8 cellular contexts compared by ENCODE assay signal in the genomic region with DNA sequence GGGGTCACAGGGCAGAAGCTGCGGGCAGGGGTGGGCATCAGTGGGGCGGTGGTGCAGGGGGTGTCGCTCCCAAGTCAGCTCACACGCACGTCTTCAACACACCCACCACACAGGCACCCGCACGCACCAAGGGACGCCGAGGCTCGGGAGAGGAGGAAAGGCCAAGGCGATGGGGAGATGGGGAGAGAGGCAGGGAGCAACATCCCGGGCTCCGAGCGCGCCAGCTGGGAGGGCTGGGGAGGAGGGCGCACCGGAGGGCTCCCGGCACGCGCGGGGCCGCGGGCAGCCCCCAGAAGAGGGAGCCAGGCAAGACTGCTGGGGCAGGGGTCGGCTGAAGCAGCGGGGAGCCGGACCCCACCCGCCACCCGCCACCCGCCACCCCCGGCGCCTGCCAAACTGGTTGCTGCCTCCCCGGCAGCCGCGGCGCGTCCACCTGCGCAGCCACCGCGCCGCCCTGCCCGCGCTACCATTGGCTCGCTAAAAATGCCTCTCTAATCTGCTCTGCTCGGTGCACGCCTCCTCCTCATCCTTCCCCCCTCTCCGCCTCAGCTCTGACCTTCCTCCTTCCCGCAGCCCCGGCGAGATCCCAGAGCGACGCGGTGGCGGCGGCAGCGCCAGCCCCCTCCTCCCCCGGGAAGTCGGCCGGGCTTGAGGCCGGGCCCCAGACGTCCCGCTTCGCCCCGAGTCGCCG. TPM values are rescaled to one million over a fixed set of nuclear protein-coding genes. Genes with fewer than 3 reads are reported as not detected.
DNase-seq lines count a peak whose midpoint lies in the region; ATAC-seq, FAIRE-seq and TF ChIP-seq lines count a peak whose summit lies in the region.

PACSIN1 (plus strand) TSS at position 526 of the 691 bp plus-strand sequence. CDS start 60,230 bp downstream, outside the sequence.

- DNase-seq in activated CD4-positive, alpha-beta T cell treated with anti-CD3 and anti-CD28 coated beads for 36 hours = peak; percentile 37
- no peak for DNase-seq in activated CD4-positive, alpha-beta T cell treated with anti-CD3 and anti-CD28 coated beads for 4 hours
- DNase-seq in NCI-H748 treated with DMSO at 0.1 percent for 48 hours (lab: John Stamatoyannopoulos, UW) = peak; percentile 63
- no peak for DNase-seq in chondrocyte (ENCODE audit: low spot score)
- no peak for DNase-seq in foreskin melanocyte
- DNase-seq in LoVo (ENCODE audit: low spot score) = no peak
- DNase-seq in RCC 7860 (ENCODE audit: low spot score) = no peak

- peaks cover 10% of the 10 kb centered on the region for H3K4me1 ChIP-seq in mesodermal cell (ENCODE audit: control insufficient read depth, insufficient read depth, low read length, poor library complexity, severe bottlenecking)

- H3K4me3 ChIP-seq in mesodermal cell (ENCODE audit: extremely low read depth, insufficient read depth, low read length, poor library complexity, severe bottlenecking) = peak within 1 kb of the TSS; percentile 30

- no peak for TF ChIP-seq CTCF in chondrocyte (IDR thresholded peaks at IDR 0.05)

- no peaks in the 10 kb centered on the region for H3K36me3 Mint-ChIP-seq in activated CD4-positive, alpha-beta T cell treated with anti-CD3 and anti-CD28 coated beads for 36 hours (ENCODE audit: low read depth)
- no peaks in the 10 kb centered on the region for H3K36me3 Mint-ChIP-seq in chondrocyte (ENCODE audit: low read depth)

- no peaks in the 10 kb centered on the region for H3K9me3 Mint-ChIP-seq in activated CD4-positive, alpha-beta T cell treated with anti-CD3 and anti-CD28 coated beads for 36 hours (ENCODE audit: low read depth)
- no peaks in the 10 kb centered on the region for H3K9me3 Mint-ChIP-seq in chondrocyte (ENCODE audit: low read depth)

- intact Hi-C loops in activated CD4-positive, alpha-beta T cell treated with anti-CD3 and anti-CD28 coated beads for 36 hours (cut with DNase I, micrococcal nuclease) = no loop called here

- H3K27ac Mint-ChIP-seq in activated CD4-positive, alpha-beta T cell treated with anti-CD3 and anti-CD28 coated beads for 36 hours = no peak within 1 kb of the TSS
- no peak within 1 kb of the TSS for H3K27ac Mint-ChIP-seq in chondrocyte (ENCODE audit: unreplicated experiment)

- H3K9me3 ChIP-seq in mesodermal cell (ENCODE audit: control insufficient read depth, low read length) = no peaks in the 10 kb centered on the region

- POLR2A ChIA-PET in activated CD4-positive, alpha-beta T cell treated with anti-CD3 and anti-CD28 coated beads for 36 hours (lab: Charles Lee) = no interaction called here

- peaks cover 15% of the 10 kb centered on the region for H3K27me3 Mint-ChIP-seq in activated CD4-positive, alpha-beta T cell treated with anti-CD3 and anti-CD28 coated beads for 36 hours
- peaks cover 14% of the 10 kb centered on the region for H3K27me3 Mint-ChIP-seq in chondrocyte (ENCODE audit: low read depth)

- WGBS in mesodermal cell (ENCODE audit: insufficient coverage in 2 of 2), 2 experiments = 0 to 2% methylated on average over 22 to 29 of the region's 65 CpGs

- H3K4me3 Mint-ChIP-seq in activated CD4-positive, alpha-beta T cell treated with anti-CD3 and anti-CD28 coated beads for 36 hours = peak within 1 kb of the TSS; percentile 53
- H3K4me3 Mint-ChIP-seq in chondrocyte (ENCODE audit: unreplicated experiment) = peak within 1 kb of the TSS; percentile 62

- no peaks in the 10 kb centered on the region for H3K36me3 ChIP-seq in mesodermal cell (ENCODE audit: control insufficient read depth, insufficient read depth, low read length)

- FAIRE-seq in RCC 7860 (lab: Jason Lieb, UNC) = no peak

- CTCF ChIA-PET in activated CD4-positive, alpha-beta T cell treated with anti-CD3 and anti-CD28 coated beads for 36 hours (lab: Charles Lee) = interaction anchor here (0.6 kb wide), 1 partner anchor 229 kb away, joined by 3 read pairs; the partner anchor contains the start of gene HMGA1

- peaks cover 4% of the 10 kb centered on the region for H3K4me1 Mint-ChIP-seq in activated CD4-positive, alpha-beta T cell treated with anti-CD3 and anti-CD28 coated beads for 36 hours
- peaks cover 6% of the 10 kb centered on the region for H3K4me1 Mint-ChIP-seq in chondrocyte (ENCODE audit: low read depth)

- H3K27ac ChIP-seq in mesodermal cell (ENCODE audit: low read depth, low read length, severe bottlenecking) = no peak within 1 kb of the TSS

- ATAC-seq in activated CD4-positive, alpha-beta T cell treated with anti-CD3 and anti-CD28 coated beads for 36 hours = peak; percentile 83

RNA-seq across cellular contexts. Expression of gene PACSIN1, which starts in this region (rescaled TPM):
- total RNA-seq in activated CD4-positive, alpha-beta T cell treated with anti-CD3 and anti-CD28 coated beads for 36 hours = under 1 TPM; 0.07 to 0.14 TPM
- total RNA-seq in chondrocyte = 0.15 to 0.21 TPM in 2 of 3 replicates, not detected in the other
- polyA plus RNA-seq in mesodermal cell (2013, experiment 1 of 2) = 0.44 TPM
- polyA plus RNA-seq in mesodermal cell (2013, experiment 2 of 2) = 0.46 TPM

Comparison
In these comparisons a context has a peak if more than half of its experiments do, and no peak if none do; other contexts are left out.
1. Peak in DNase-seq and ATAC-seq in activated CD4-positive, alpha-beta T cell treated with anti-CD3 and anti-CD28 coated beads for 36 hours; RNA of the gene not detected or under 1 TPM.